27 cellular contexts compared by ENCODE assay signal in genomic region chr6:138955262-138955661, GRCh38. TPM values are rescaled to one million over a fixed set of nuclear protein-coding genes. Genes with fewer than 3 reads are reported as not detected.
DNase-seq lines count a peak whose midpoint lies in the region; ATAC-seq, FAIRE-seq and TF ChIP-seq lines count a peak whose summit lies in the region.
"Had no signal": no experiment of that assay in that cellular context is flagged by ENCODE, and none has a peak within 500 bp of the region (broad histone marks: within the 10 kb centered on the region; RNA-seq: fewer than 3 reads in every experiment).

No MANE protein-coding gene starts in this region.

- DNase-seq in RCC 7860 (ENCODE audit: low spot score) (no peak), glomerular visceral epithelial cell (ENCODE audit: extremely low spot score) (peak; percentile 23), right lobe of liver (no peak), upper lobe of right lung (no peak), middle frontal gyrus (ENCODE audit: extremely low spot score, low spot score) (no peak), NCI-H2227 treated with DMSO at 0.1 percent for 48 hours (lab: John Stamatoyannopoulos, UW) (no peak), D721Med (ENCODE audit: insufficient read length, low spot score) (no peak)
- DNase-seq: C1 segment of cervical spinal cord; CD4-positive, alpha-beta memory T cell; COR-L47; DMS79; EL; GDM1; HCEC 1CT; KG1; MM.1S; NCI-H2029; NCI-H446 treated with DMSO at 0.1 percent for 48 hours; NCI-H526; NCI-H82; Right ventricle myocardium superior; RPMI8226 had no signal

- intact Hi-C loops in right lobe of liver (cut with DNase I) (no loop called here), upper lobe of right lung (cut with DNase I) (no loop called here)

- ATAC-seq in right lobe of liver (peak in 3 of 4 donors; percentile 5 to 13 (median 7)), upper lobe of right lung (peak; percentile 27)
- ATAC-seq: A549 had no signal

- no peaks in the 10 kb centered on the region for H3K36me3 ChIP-seq in right lobe of liver
- no peaks in the 10 kb centered on the region for H3K36me3 ChIP-seq in upper lobe of right lung
- H3K36me3 ChIP-seq: SJSA1 had no signal

- H3K4me3 ChIP-seq in right lobe of liver (no peak overlapping the region), upper lobe of right lung (no peak overlapping the region)
- H3K4me3 ChIP-seq: A549, PC-9, SJSA1 had no signal

- H3K27ac ChIP-seq in right lobe of liver (peak overlapping the region in 1 of 3 donors; percentile 44), upper lobe of right lung (no peak overlapping the region)
- H3K27ac ChIP-seq: A549, PC-9, SJSA1 had no signal

- no peaks in the 10 kb centered on the region for H3K27me3 ChIP-seq in right lobe of liver
- H3K27me3 ChIP-seq in upper lobe of right lung = no peaks in the 10 kb centered on the region
- H3K27me3 ChIP-seq: SJSA1 had no signal

- FAIRE-seq in RCC 7860 (lab: Jason Lieb, UNC) = peak; percentile 63
- no peak for FAIRE-seq in D721Med (lab: Jason Lieb, UNC)
- FAIRE-seq: A549, H1, HTR-8/SVneo had no signal

- no peak for TF ChIP-seq POLR2A in right lobe of liver (IDR thresholded peaks at IDR 0.05)

- TF ChIP-seq CTCF in right lobe of liver (IDR thresholded peaks at IDR 0.05) (no peak), upper lobe of right lung (IDR thresholded peaks at IDR 0.05) (no peak), D721Med (IDR thresholded peaks at IDR 0.05; ENCODE audit: insufficient read depth, missing control alignments) (no peak)

- H3K9me3 ChIP-seq in right lobe of liver (no peaks in the 10 kb centered on the region), upper lobe of right lung (no peaks in the 10 kb centered on the region)
- H3K9me3 ChIP-seq: A549, SJSA1 had no signal

- H3K4me1 ChIP-seq in right lobe of liver (peaks cover 0 to 46% (median 10%) of the 10 kb centered on the region in 4 donors), upper lobe of right lung (peaks cover 14% of the 10 kb centered on the region)

RNA-seq across cellular contexts. Expression of gene REPS1, which starts 32.8 kb away (rescaled TPM):
- total RNA-seq in right lobe of liver = 10 to 100 TPM; 17.0 to 68.0 (median 34.0) TPM
- total RNA-seq in upper lobe of right lung = 35.4 TPM
